ENCODE assay signal across 2 cellular contexts in the genomic region with DNA sequence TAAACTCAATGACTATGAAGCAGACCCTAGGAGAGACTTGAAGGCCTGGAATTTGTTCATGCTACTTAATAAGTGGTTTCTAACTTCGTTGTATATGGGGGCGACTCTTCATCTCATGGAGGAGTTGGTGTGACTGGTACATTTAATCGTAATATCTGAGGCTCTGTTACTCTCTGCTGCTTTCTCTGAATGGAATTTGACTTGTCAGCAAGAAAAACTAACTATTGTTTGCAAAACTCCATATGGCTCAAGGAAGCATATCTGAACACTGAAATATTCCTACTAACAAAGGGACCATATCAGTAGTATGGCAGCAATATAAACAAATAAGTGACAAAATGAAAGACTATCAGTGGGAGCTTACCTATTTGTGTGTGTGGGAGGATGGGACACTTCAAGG.
TF ChIP-seq lines count a peak whose summit lies in the region.

No MANE protein-coding gene starts in this region.

TF ChIP-seq in GM23338, 12 proteins besides CTCF, POLR2A, EP300 and RAD21 (continued from another document):
- TF ChIP-seq, protein P1, sequence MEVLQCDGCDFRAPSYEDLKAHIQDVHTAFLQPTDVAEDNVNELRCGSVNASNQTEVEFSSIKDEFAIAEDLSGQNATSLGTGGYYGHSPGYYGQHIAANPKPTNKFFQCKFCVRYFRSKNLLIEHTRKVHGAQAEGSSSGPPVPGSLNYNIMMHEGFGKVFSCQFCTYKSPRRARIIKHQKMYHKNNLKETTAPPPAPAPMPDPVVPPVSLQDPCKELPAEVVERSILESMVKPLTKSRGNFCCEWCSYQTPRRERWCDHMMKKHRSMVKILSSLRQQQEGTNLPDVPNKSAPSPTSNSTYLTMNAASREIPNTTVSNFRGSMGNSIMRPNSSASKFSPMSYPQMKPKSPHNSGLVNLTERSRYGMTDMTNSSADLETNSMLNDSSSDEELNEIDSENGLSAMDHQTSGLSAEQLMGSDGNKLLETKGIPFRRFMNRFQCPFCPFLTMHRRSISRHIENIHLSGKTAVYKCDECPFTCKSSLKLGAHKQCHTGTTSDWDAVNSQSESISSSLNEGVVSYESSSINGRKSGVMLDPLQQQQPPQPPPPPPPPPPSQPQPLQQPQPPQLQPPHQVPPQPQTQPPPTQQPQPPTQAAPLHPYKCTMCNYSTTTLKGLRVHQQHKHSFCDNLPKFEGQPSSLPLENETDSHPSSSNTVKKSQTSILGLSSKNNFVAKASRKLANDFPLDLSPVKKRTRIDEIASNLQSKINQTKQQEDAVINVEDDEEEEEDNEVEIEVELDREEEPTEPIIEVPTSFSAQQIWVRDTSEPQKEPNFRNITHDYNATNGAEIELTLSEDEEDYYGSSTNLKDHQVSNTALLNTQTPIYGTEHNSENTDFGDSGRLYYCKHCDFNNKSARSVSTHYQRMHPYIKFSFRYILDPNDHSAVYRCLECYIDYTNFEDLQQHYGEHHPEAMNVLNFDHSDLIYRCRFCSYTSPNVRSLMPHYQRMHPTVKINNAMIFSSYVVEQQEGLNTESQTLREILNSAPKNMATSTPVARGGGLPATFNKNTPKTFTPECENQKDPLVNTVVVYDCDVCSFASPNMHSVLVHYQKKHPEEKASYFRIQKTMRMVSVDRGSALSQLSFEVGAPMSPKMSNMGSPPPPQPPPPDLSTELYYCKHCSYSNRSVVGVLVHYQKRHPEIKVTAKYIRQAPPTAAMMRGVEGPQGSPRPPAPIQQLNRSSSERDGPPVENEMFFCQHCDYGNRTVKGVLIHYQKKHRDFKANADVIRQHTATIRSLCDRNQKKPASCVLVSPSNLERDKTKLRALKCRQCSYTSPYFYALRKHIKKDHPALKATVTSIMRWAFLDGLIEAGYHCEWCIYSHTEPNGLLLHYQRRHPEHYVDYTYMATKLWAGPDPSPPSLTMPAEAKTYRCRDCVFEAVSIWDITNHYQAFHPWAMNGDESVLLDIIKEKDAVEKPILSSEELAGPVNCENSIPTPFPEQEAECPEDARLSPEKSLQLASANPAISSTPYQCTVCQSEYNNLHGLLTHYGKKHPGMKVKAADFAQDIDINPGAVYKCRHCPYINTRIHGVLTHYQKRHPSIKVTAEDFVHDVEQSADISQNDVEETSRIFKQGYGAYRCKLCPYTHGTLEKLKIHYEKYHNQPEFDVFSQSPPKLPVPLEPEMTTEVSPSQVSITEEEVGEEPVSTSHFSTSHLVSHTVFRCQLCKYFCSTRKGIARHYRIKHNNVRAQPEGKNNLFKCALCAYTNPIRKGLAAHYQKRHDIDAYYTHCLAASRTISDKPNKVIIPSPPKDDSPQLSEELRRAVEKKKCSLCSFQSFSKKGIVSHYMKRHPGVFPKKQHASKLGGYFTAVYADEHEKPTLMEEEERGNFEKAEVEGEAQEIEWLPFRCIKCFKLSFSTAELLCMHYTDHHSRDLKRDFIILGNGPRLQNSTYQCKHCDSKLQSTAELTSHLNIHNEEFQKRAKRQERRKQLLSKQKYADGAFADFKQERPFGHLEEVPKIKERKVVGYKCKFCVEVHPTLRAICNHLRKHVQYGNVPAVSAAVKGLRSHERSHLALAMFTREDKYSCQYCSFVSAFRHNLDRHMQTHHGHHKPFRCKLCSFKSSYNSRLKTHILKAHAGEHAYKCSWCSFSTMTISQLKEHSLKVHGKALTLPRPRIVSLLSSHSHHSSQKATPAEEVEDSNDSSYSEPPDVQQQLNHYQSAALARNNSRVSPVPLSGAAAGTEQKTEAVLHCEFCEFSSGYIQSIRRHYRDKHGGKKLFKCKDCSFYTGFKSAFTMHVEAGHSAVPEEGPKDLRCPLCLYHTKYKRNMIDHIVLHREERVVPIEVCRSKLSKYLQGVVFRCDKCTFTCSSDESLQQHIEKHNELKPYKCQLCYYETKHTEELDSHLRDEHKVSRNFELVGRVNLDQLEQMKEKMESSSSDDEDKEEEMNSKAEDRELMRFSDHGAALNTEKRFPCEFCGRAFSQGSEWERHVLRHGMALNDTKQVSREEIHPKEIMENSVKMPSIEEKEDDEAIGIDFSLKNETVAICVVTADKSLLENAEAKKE (CRISPR knock-in tag; IDR thresholded peaks at IDR 0.05) = no peak
- no peak for TF ChIP-seq ETS1 (IDR thresholded peaks at IDR 0.05)
- TF ChIP-seq EZH2 (IDR thresholded peaks at IDR 0.05; ENCODE audit: low read depth, unreplicated experiment) = no peak
- no peak for TF ChIP-seq POLR2AphosphoS5 (IDR thresholded peaks at IDR 0.05; ENCODE audit: low read depth)
- TF ChIP-seq, protein P2, sequence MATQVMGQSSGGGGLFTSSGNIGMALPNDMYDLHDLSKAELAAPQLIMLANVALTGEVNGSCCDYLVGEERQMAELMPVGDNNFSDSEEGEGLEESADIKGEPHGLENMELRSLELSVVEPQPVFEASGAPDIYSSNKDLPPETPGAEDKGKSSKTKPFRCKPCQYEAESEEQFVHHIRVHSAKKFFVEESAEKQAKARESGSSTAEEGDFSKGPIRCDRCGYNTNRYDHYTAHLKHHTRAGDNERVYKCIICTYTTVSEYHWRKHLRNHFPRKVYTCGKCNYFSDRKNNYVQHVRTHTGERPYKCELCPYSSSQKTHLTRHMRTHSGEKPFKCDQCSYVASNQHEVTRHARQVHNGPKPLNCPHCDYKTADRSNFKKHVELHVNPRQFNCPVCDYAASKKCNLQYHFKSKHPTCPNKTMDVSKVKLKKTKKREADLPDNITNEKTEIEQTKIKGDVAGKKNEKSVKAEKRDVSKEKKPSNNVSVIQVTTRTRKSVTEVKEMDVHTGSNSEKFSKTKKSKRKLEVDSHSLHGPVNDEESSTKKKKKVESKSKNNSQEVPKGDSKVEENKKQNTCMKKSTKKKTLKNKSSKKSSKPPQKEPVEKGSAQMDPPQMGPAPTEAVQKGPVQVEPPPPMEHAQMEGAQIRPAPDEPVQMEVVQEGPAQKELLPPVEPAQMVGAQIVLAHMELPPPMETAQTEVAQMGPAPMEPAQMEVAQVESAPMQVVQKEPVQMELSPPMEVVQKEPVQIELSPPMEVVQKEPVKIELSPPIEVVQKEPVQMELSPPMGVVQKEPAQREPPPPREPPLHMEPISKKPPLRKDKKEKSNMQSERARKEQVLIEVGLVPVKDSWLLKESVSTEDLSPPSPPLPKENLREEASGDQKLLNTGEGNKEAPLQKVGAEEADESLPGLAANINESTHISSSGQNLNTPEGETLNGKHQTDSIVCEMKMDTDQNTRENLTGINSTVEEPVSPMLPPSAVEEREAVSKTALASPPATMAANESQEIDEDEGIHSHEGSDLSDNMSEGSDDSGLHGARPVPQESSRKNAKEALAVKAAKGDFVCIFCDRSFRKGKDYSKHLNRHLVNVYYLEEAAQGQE (IDR thresholded peaks at IDR 0.05; ENCODE audit: unreplicated experiment) = no peak
- no peak for TF ChIP-seq ZNF331 (CRISPR knock-in tag; IDR thresholded peaks at IDR 0.05; ENCODE audit: low read depth)
- no peak for TF ChIP-seq JUNB (IDR thresholded peaks at IDR 0.05; ENCODE audit: unreplicated experiment)

TF ChIP-seq in WTC11, 78 proteins besides CTCF, POLR2A, EP300 and RAD21 (continued from another document):
- no peak for TF ChIP-seq ZNF281 (CRISPR knock-in tag; IDR thresholded peaks at IDR 0.05)
- TF ChIP-seq, protein P3, sequence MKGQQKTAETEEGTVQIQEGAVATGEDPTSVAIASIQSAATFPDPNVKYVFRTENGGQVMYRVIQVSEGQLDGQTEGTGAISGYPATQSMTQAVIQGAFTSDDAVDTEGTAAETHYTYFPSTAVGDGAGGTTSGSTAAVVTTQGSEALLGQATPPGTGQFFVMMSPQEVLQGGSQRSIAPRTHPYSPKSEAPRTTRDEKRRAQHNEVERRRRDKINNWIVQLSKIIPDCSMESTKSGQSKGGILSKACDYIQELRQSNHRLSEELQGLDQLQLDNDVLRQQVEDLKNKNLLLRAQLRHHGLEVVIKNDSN (CRISPR knock-in tag; IDR thresholded peaks at IDR 0.05) = no peak
